Comparison of ENCODE assay signal across 8 cellular contexts in genomic region chr2:237858294-237859081, GRCh38. TPM values are rescaled to one million over a fixed set of nuclear protein-coding genes. Genes with fewer than 3 reads are reported as not detected.
DNase-seq lines count a peak whose midpoint lies in the region; ATAC-seq and TF ChIP-seq lines count a peak whose summit lies in the region.

No MANE protein-coding gene starts in this region.

- H2AFZ ChIP-seq in SK-N-SH (ENCODE audit: low read depth) = no peak overlapping the region

- no peak for TF ChIP-seq POLR2A in breast epithelium (IDR thresholded peaks at IDR 0.05)
- TF ChIP-seq POLR2A in gastrocnemius medialis (IDR thresholded peaks at IDR 0.05) = peak in 1 of 2 donors; percentile 52

- no peak overlapping the region for H3K4me2 ChIP-seq in SK-N-SH

- H3K9me3 ChIP-seq in MG63 (no peaks in the 10 kb centered on the region), SK-N-SH (no peaks in the 10 kb centered on the region), breast epithelium (no peaks in the 10 kb centered on the region), iPS-18c (ENCODE audit: control insufficient read depth, insufficient read depth, low read length) (no peaks in the 10 kb centered on the region), gastrocnemius medialis (no peaks in the 10 kb centered on the region)

- peak; percentile 83 to 89 for ATAC-seq in gastrocnemius medialis
- ATAC-seq in HG02642 (IDR thresholded peaks at IDR 0.05; ENCODE audit: poor library complexity, unreplicated experiment) = no peak

- DNase-seq in SIG-M5 treated with dmso at 0.1 percent for 504 hours (lab: John Stamatoyannopoulos, UW; ENCODE audit: unreplicated experiment) (peak; percentile 71), SIG-M5 (lab: John Stamatoyannopoulos, UW) (no peak), MG63 (peak; percentile 82), SK-N-SH (peak; percentile 86), breast epithelium (ENCODE audit: low spot score in 2 of 2) (peak in 1 of 2 donors; percentile 60), gastrocnemius medialis (peak; percentile 56 to 81)

- in situ Hi-C loops in gastrocnemius medialis (cut with MboI; ENCODE audit: low sequenced_read_pairs in 4 of 4) = loop anchor here (5.0 to 25.0 kb wide), 4 partner anchors 64 to 406 kb away; no protein-coding TSS in a partner anchor

- no peaks in the 10 kb centered on the region for H4K20me1 ChIP-seq in SK-N-SH (ENCODE audit: insufficient read depth)

- peak; percentile 81 for TF ChIP-seq CTCF in SK-N-SH (IDR thresholded peaks at IDR 0.05)
- peak; percentile 12 to 73 (median 67) for TF ChIP-seq CTCF in breast epithelium (IDR thresholded peaks at IDR 0.05)
- TF ChIP-seq CTCF in gastrocnemius medialis (IDR thresholded peaks at IDR 0.05 in 4 of 5, conservative IDR thresholded peaks at IDR 0.05 in 1 of 5) = peak; percentile 73 to 90 (median 80)

- WGBS in SK-N-SH (ENCODE audit: low lambda C conversion rate) = 79% methylated on average over 13 of the region's 14 CpGs

- POLR2A ChIA-PET in SK-N-SH (lab: Yijun Ruan, JAX) = interaction anchor here (0.7 to 1.4 kb wide), 3 partner anchors 64 to 202 kb away, joined by 3 to 5 read pairs (median 3); partner anchors contain the start of gene SCLY

- no peak overlapping the region for H3K9ac ChIP-seq in SK-N-SH

- peak overlapping the region; percentile 72 for H3K4me3 ChIP-seq in MG63
- peak overlapping the region in 1 of 2 experiments; percentile 55; a peak in 1 of 4 replicates for H3K4me3 ChIP-seq in SK-N-SH (ENCODE audit: low read depth in 2 of 2, low read length in 1 of 2)
- H3K4me3 ChIP-seq in breast epithelium = peak overlapping the region in 2 of 3 donors; percentile 50 to 65
- H3K4me3 ChIP-seq in iPS-18c (ENCODE audit: insufficient read depth, low read depth, low read length) = peak overlapping the region; percentile 28; the same call in 1 of the 2 replicates
- H3K4me3 ChIP-seq in gastrocnemius medialis = peak overlapping the region in 3 of 4 donors; percentile 15 to 62 (median 59)

- CTCF ChIA-PET in SK-N-SH (lab: Yijun Ruan, JAX) = interaction anchor here (0.6 to 6.6 kb wide), 74 partner anchors 9 to 410 kb away, joined by 3 to 71 read pairs (median 4); partner anchors contain the start of gene ESPNL

- H3K4me1 ChIP-seq in SK-N-SH (ENCODE audit: control insufficient read depth in 1 of 2, insufficient read depth in 2 of 2, low read depth in 1 of 2, low read length in 1 of 2) (peaks cover 0 to 38% of the 10 kb centered on the region in 2 experiments; a peak in 2 of 4 replicates), breast epithelium (peaks cover 0 to 4% of the 10 kb centered on the region in 2 donors), gastrocnemius medialis (peaks cover 13 to 39% of the 10 kb centered on the region in 2 donors)

- TF ChIP-seq RAD21 in SK-N-SH (IDR thresholded peaks at IDR 0.05; ENCODE audit: low read length) = peak; percentile 99

- H3K27ac ChIP-seq in SK-N-SH (ENCODE audit: low read depth in 2 of 2, low read length in 1 of 2) (peak overlapping the region in 1 of 2 experiments; percentile 94; a peak in 2 of 4 replicates), breast epithelium (no peak overlapping the region), gastrocnemius medialis (peak overlapping the region; percentile 79 to 92 (median 86))

- H3K79me2 ChIP-seq in SK-N-SH (ENCODE audit: insufficient read depth) = no peaks in the 10 kb centered on the region

- H3K9me2 ChIP-seq in SK-N-SH = no peaks in the 10 kb centered on the region

- H3K36me3 ChIP-seq in MG63 (peaks cover 18% of the 10 kb centered on the region), SK-N-SH (replicated peaks in 1 of 2; ENCODE audit: control insufficient read depth in 1 of 2, insufficient read depth in 2 of 2, low read length in 1 of 2) (no peaks in the 10 kb centered on the region), breast epithelium (no peaks in the 10 kb centered on the region), gastrocnemius medialis (no peaks in the 10 kb centered on the region)

- H3F3A ChIP-seq in SK-N-SH (replicated peaks; ENCODE audit: insufficient read depth) = no peaks in the 10 kb centered on the region

- TF ChIP-seq EP300 in SK-N-SH (IDR thresholded peaks at IDR 0.05; ENCODE audit: borderline replicate concordance in 1 of 2, low read depth in 1 of 2, low read length in 1 of 2) = no peak

- H3K27me3 ChIP-seq in MG63 = no peaks in the 10 kb centered on the region
- H3K27me3 ChIP-seq in SK-N-SH (ENCODE audit: insufficient read depth) = no peaks in the 10 kb centered on the region
- peaks cover 0 to 15% of the 10 kb centered on the region in 2 donors for H3K27me3 ChIP-seq in breast epithelium
- H3K27me3 ChIP-seq in gastrocnemius medialis = no peaks in the 10 kb centered on the region

- intact Hi-C loops in breast epithelium (cut with DNase I; ENCODE audit: low total_unique reads) (no loop called here), gastrocnemius medialis (cut with DNase I; ENCODE audit: low total_unique reads) (loop anchor here (1.0 to 2.0 kb wide), 8 partner anchors 28 to 344 kb away; partner anchors contain the start of genes ILKAP and KLHL30)

TF ChIP-seq in SK-N-SH, 30 proteins besides CTCF, POLR2A, EP300 and RAD21:
- TF ChIP-seq MXI1 (IDR thresholded peaks at IDR 0.05; ENCODE audit: low read depth, low read length) (peak; percentile 45; the same call in 1 of the 2 replicates), SMC3 (IDR thresholded peaks at IDR 0.05; ENCODE audit: low read depth, low read length) (peak; percentile 97), CHD2 (IDR thresholded peaks at IDR 0.05; ENCODE audit: low read length, partially characterized antibody) (peak; percentile 76), TEAD4 (IDR thresholded peaks at IDR 0.05; ENCODE audit: borderline replicate concordance, insufficient read depth) (no peak), SIN3A (IDR thresholded peaks at IDR 0.05; ENCODE audit: borderline replicate concordance, low read depth, low read length) (0 out of 2 replicates have a peak, but pooled peaks have one; percentile 13), ELF1 (IDR thresholded peaks at IDR 0.05) (no peak)
TF ChIP-seq in SK-N-SH: peak in this region for 4.

RNA-seq across cellular contexts. Expression of gene RAMP1, which starts 0.9 kb away (rescaled TPM):
- total RNA-seq in MG63 (2014; rRNA removed; shearing (Covaris generic); ENCODE audit: low replicate concordance) = 125 and 192 TPM in 2 replicates
- polyA plus RNA-seq in SK-N-SH (2012; rRNA removed) = 21.2 and 27.9 TPM in 2 replicates
- polyA plus RNA-seq in SK-N-SH (2012; cell fraction: cytosol; rRNA removed) = 9.2 and 16.3 TPM in 2 replicates
- 6.3 and 8.5 TPM in 2 replicates for polyA plus RNA-seq in SK-N-SH (2012; cell fraction: nucleus; rRNA removed)
- total RNA-seq in breast epithelium = 10 to 100 TPM in 1 of 3 donors, 1 to 10 TPM in 1, not detected in 1; 8.2 to 25.9 TPM
- total RNA-seq in gastrocnemius medialis = 100 to 1,000 TPM in 1 of 4 donors, 10 to 100 TPM in 3; 28.7 to 168 (median 71.8) TPM

RNA-seq across cellular contexts. Expression of gene RBM44, which starts 59.9 kb away (rescaled TPM):
- 0.20 TPM in 1 of 2 replicates, not detected in the other for total RNA-seq in MG63 (2014; rRNA removed; shearing (Covaris generic); ENCODE audit: low replicate concordance)
- 0.30 and 0.34 TPM in 2 replicates for polyA plus RNA-seq in SK-N-SH (2012; rRNA removed)
- polyA plus RNA-seq in SK-N-SH (2012; cell fraction: cytosol; rRNA removed) = 0.17 and 0.18 TPM in 2 replicates
- polyA plus RNA-seq in SK-N-SH (2012; cell fraction: nucleus; rRNA removed) = 0.72 and 2.2 TPM in 2 replicates
- 1 to 10 TPM; 1.4 to 2.5 (median 2.0) TPM for total RNA-seq in breast epithelium
- total RNA-seq in gastrocnemius medialis = under 1 TPM; 0.07 to 0.51 (median 0.26) TPM

Comparison
In these comparisons a context has a peak if more than half of its experiments do, and no peak if none do; other contexts are left out.
1. H3K27ac ChIP-seq: peak in gastrocnemius medialis (4 of 4); none in breast epithelium (0 of 2).
2. Peak in every context shown above with its lines, with median percentiles within 50 percentile points of each other: CTCF ChIP-seq.